In genomic region chr17:79799538-79800324, GRCh38 we compare ENCODE assay signal across 10 cellular contexts. TPM values are rescaled to one million over a fixed set of nuclear protein-coding genes. Genes with fewer than 3 reads are reported as not detected.
DNase-seq lines count a peak whose midpoint lies in the region; ATAC-seq and TF ChIP-seq lines count a peak whose summit lies in the region.
"Had no signal": no experiment of that assay in that cellular context is flagged by ENCODE, and none has a peak within 500 bp of the region (broad histone marks: within the 10 kb centered on the region; RNA-seq: fewer than 3 reads in every experiment).

No MANE protein-coding gene starts in this region.

- H3K9me3 ChIP-seq in Caco-2 (no peaks in the 10 kb centered on the region), SK-N-MC (ENCODE audit: low read depth, low read length) (no peaks in the 10 kb centered on the region)

- H3K36me3 Mint-ChIP-seq in Caco-2 (ENCODE audit: insufficient read depth, unreplicated experiment) (peaks cover 30% of the 10 kb centered on the region), endothelial cell (ENCODE audit: low read depth, unreplicated experiment) (peaks cover 11% of the 10 kb centered on the region)

- H3K36me3 ChIP-seq in Caco-2 (ENCODE audit: control insufficient read depth, insufficient read depth, low read length) (no peaks in the 10 kb centered on the region), SK-N-MC (ENCODE audit: insufficient read depth, low read length) (peaks cover 13% of the 10 kb centered on the region)

- H3K27ac ChIP-seq in 22Rv1: peak overlapping the region; percentile 78
- peak overlapping the region; percentile 92 for H3K27ac ChIP-seq in SK-N-MC

- POLR2A ChIA-PET in Caco-2 (lab: Charles Lee): no interaction called here

- H3K4me3 ChIP-seq in Caco-2 (ENCODE audit: low read depth, low read length) (peak overlapping the region; percentile 60), SK-N-MC (peak overlapping the region; percentile 73)

- H3K4me3 Mint-ChIP-seq in Caco-2 (ENCODE audit: unreplicated experiment) (peak overlapping the region; percentile 75), endothelial cell (ENCODE audit: unreplicated experiment) (peak overlapping the region; percentile 22)

- no peaks in the 10 kb centered on the region for H3K27me3 Mint-ChIP-seq in Caco-2 (ENCODE audit: insufficient read depth, unreplicated experiment)
- H3K27me3 Mint-ChIP-seq in endothelial cell (ENCODE audit: unreplicated experiment): peaks cover 29% of the 10 kb centered on the region

- peaks cover 38% of the 10 kb centered on the region for H3K4me1 ChIP-seq in Caco-2

- intact Hi-C loops in Caco-2 (cut with micrococcal nuclease; ENCODE audit: unreplicated experiment): loop anchor here (1.0 to 5.0 kb wide), 3 partner anchors 38 to 118 kb away; partner anchors contain the start of gene CBX4

- no peak for DNase-seq in Caco-2
- DNase-seq in SK-N-MC (ENCODE audit: low read depth, low spot score): no peak
- DNase-seq in endothelial cell (ENCODE audit: low spot score): no peak
- DNase-seq in cerebellum (ENCODE audit: low spot score): no peak
- DNase-seq in activated gamma-delta T cell (lab: John Stamatoyannopoulos, UW): no peak
- DNase-seq: central memory CD4-positive, alpha-beta T cell; DMS79 had no signal

- H3K4me1 Mint-ChIP-seq in Caco-2 (ENCODE audit: low read depth, unreplicated experiment) (peaks cover 20% of the 10 kb centered on the region), endothelial cell (ENCODE audit: unreplicated experiment) (peaks cover 30% of the 10 kb centered on the region)

- ATAC-seq in GM21576 (IDR thresholded peaks at IDR 0.05; ENCODE audit: unreplicated experiment): no peak
- no peak for ATAC-seq in HG02610 (IDR thresholded peaks at IDR 0.05; ENCODE audit: unreplicated experiment)

- H3K9me3 Mint-ChIP-seq in Caco-2 (ENCODE audit: unreplicated experiment) (no peaks in the 10 kb centered on the region), endothelial cell (ENCODE audit: unreplicated experiment) (no peaks in the 10 kb centered on the region)

- BruUV-seq in Caco-2 (replicated peaks; lab: Mats Ljungman, UMichigan): no TSS peak

- no peak for TF ChIP-seq CTCF in 22Rv1 (IDR thresholded peaks at IDR 0.05)
- no peak for TF ChIP-seq CTCF in Caco-2 (IDR thresholded peaks at IDR 0.05; ENCODE audit: insufficient read depth in 1 of 2, low read depth in 1 of 2, low read length in 1 of 2, severe bottlenecking in 1 of 2, unreplicated experiment in 1 of 2)
- no peak for TF ChIP-seq CTCF in endothelial cell (IDR thresholded peaks at IDR 0.05; ENCODE audit: unreplicated experiment)

- H3K27me3 ChIP-seq in Caco-2 (replicated peaks; ENCODE audit: control insufficient read depth, insufficient read depth, low read length): no peaks in the 10 kb centered on the region

- CTCF ChIA-PET in Caco-2 (lab: Charles Lee): interaction anchor here (1.7 kb wide), 1 partner anchor 58 kb away, joined by 4 read pairs; no protein-coding TSS in a partner anchor

- H3K27ac Mint-ChIP-seq in Caco-2 (ENCODE audit: unreplicated experiment): peak overlapping the region; percentile 73
- peak overlapping the region; percentile 26 for H3K27ac Mint-ChIP-seq in endothelial cell (ENCODE audit: unreplicated experiment)

- no peak overlapping the region for H3K9ac ChIP-seq in SK-N-MC (ENCODE audit: insufficient read length)

RNA-seq across cellular contexts. Expression of gene CBX8, which starts 2.9 kb away (rescaled TPM):
- total RNA-seq in Caco-2 (2022): 34.3 and 36.6 TPM in 2 replicates
- total RNA-seq in endothelial cell (ENCODE audit: unreplicated experiment): 3.3 TPM
- 7.4 TPM for total RNA-seq in cerebellum

RNA-seq across cellular contexts. Expression of gene CBX2, which starts 21.8 kb away (rescaled TPM):
- total RNA-seq in Caco-2 (2022): 50.0 and 52.8 TPM in 2 replicates
- 50.0 TPM for total RNA-seq in endothelial cell (ENCODE audit: unreplicated experiment)
- 19.9 TPM for total RNA-seq in cerebellum

RNA-seq across cellular contexts. Expression of gene CBX4, which starts 39.5 kb away (rescaled TPM):
- total RNA-seq in Caco-2 (2022) (90.8 and 114 TPM in 2 replicates), endothelial cell (ENCODE audit: unreplicated experiment) (6.8 TPM), cerebellum (15.4 TPM)
